In the genomic region with DNA sequence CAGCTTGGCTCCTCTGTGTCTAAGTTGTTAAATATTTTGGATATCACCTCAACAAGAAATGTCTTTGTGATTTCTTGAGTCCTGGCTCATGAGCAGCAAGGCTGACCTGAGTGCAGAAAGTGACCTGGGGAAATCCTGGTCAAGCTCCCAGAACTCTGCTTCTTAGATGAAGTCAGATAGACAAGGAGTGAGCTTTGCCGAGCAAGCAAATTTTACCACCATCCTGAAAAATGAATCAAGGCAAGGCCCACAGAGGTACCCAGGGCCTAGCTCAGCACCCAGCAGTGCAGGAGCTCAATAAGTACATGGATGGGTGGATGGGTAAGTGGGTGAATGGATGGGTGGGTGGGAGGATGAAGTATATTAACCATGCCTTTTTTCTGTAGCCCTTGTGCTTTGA, we compare ENCODE assay signal across 32 cellular contexts.
"Had no signal": no experiment of that assay in that cellular context is flagged by ENCODE, and none has a peak within 500 bp of the region (broad histone marks: within the 10 kb centered on the region; RNA-seq: fewer than 3 reads in every experiment).

No MANE protein-coding gene starts in this region.

- H3K4me2 ChIP-seq: hepatocyte had no signal

- H3K4me3 Mint-ChIP-seq: activated B cell treated with CpG ODN at 0.5 μM for 24 hours; activated CD8-positive, alpha-beta T cell treated with anti-CD3 and anti-CD28 coated beads for 36 hours; activated naive CD8-positive, alpha-beta T cell; activated T-helper 1 cell treated with anti-CD3 and anti-CD28 coated beads, Interleukin-12 subunit alpha, Interleukin-12 subunit beta, Interleukin-2, Interleukin-4 antibody, amounts not matched to agents 30 ng/mL and 10 ng/mL and 1 ng/mL, durations not matched to agents 14 hours and 24 hours and 36 hours; central memory CD8-positive, alpha-beta T cell; effector memory CD8-positive, alpha-beta T cell; T-helper 17 cell; T-helper 2 cell treated with Interferon-gamma antibody and Interleukin-4, amounts not matched to agents 5 μg/mL and 100 μg/mL, for 36 hours had no signal

- H3K4me3 ChIP-seq: coronary artery, esophagus squamous epithelium, gastroesophageal sphincter, heart right ventricle, hepatocyte had no signal

- H3K9me3 ChIP-seq: esophagus squamous epithelium, gastroesophageal sphincter, heart right ventricle had no signal

- H2AFZ ChIP-seq: hepatocyte had no signal

- H3K36me3 ChIP-seq: brain microvascular endothelial cell, esophagus squamous epithelium, gastroesophageal sphincter, heart right ventricle, WERI-Rb-1 had no signal

- H3K27me3 ChIP-seq: brain microvascular endothelial cell, gastroesophageal sphincter, hepatocyte had no signal

- H3K27ac ChIP-seq: brain microvascular endothelial cell, coronary artery, epithelial cell of prostate, esophagus squamous epithelium, gastroesophageal sphincter, heart right ventricle, hepatocyte, WERI-Rb-1 had no signal

- H3K9me3 Mint-ChIP-seq: activated B cell treated with CpG ODN at 0.5 μM for 24 hours; activated CD8-positive, alpha-beta T cell treated with anti-CD3 and anti-CD28 coated beads for 36 hours; activated T-helper 1 cell treated with anti-CD3 and anti-CD28 coated beads, Interleukin-12 subunit alpha, Interleukin-12 subunit beta, Interleukin-2, Interleukin-4 antibody, amounts not matched to agents 30 ng/mL and 10 ng/mL and 1 ng/mL, durations not matched to agents 14 hours and 24 hours and 36 hours; central memory CD8-positive, alpha-beta T cell; effector memory CD8-positive, alpha-beta T cell; T-helper 2 cell treated with Interferon-gamma antibody and Interleukin-4, amounts not matched to agents 5 μg/mL and 100 μg/mL, for 36 hours had no signal

- H3K27ac Mint-ChIP-seq: activated B cell treated with CpG ODN at 0.5 μM for 24 hours; activated CD8-positive, alpha-beta T cell treated with anti-CD3 and anti-CD28 coated beads for 36 hours; activated naive CD8-positive, alpha-beta T cell; activated T-helper 1 cell treated with anti-CD3 and anti-CD28 coated beads, Interleukin-12 subunit alpha, Interleukin-12 subunit beta, Interleukin-2, Interleukin-4 antibody, amounts not matched to agents 30 ng/mL and 10 ng/mL and 1 ng/mL, durations not matched to agents 14 hours and 24 hours and 36 hours; effector memory CD8-positive, alpha-beta T cell; T-helper 17 cell; T-helper 2 cell treated with Interferon-gamma antibody and Interleukin-4, amounts not matched to agents 5 μg/mL and 100 μg/mL, for 36 hours had no signal

- DNase-seq: activated B cell treated with CpG ODN at 0.5 μM for 24 hours; activated CD4-positive, alpha-beta T cell treated with anti-CD3 and anti-CD28 coated beads for 48 hours; activated CD4-positive, alpha-beta T cell treated with anti-CD3 and anti-CD28 coated beads, Interleukin-2, amount 50 U/mL, for 1 hour; activated CD4-positive, alpha-beta T cell treated with anti-CD3 and anti-CD28 coated beads, Interleukin-2, amount 50 U/mL, for 48 hours; activated CD8-positive, alpha-beta memory T cell treated with anti-CD3 and anti-CD28 coated beads for 24 hours; activated CD8-positive, alpha-beta memory T cell treated with anti-CD3 and anti-CD28 coated beads, Interleukin-2, amount 50 U/mL, for 4 hours; activated CD8-positive, alpha-beta T cell treated with anti-CD3 and anti-CD28 coated beads for 36 hours; activated gamma-delta T cell; activated naive CD4-positive, alpha-beta T cell treated with Interleukin-2 at 50 U/mL for 16 hours; activated T-cell treated with anti-CD3 and anti-CD28 coated beads, Interleukin-2, amount 50 U/mL, for 1 hour; activated T-cell treated with anti-CD3 and anti-CD28 coated beads, Interleukin-2, amount 50 U/mL, for 48 hours; amniotic stem cell; anterior cingulate cortex; brain microvascular endothelial cell; dermis blood vessel endothelial cell; effector CD4-positive, alpha-beta T cell; effector memory CD8-positive, alpha-beta T cell; esophagus squamous epithelium; foreskin melanocyte; heart right ventricle; T-helper 17 cell; T1000; WERI-Rb-1 had no signal

- ATAC-seq: activated CD4-positive, CD25-positive, alpha-beta regulatory T cell treated with anti-CD3 and anti-CD28 coated beads, Interleukin-2, amount 50 U/mL, for 24 hours; activated CD8-positive, alpha-beta T cell treated with anti-CD3 and anti-CD28 coated beads for 36 hours; effector memory CD8-positive, alpha-beta T cell; gastroesophageal sphincter; heart right ventricle; T-helper 17 cell had no signal

- H3K36me3 Mint-ChIP-seq: activated naive CD8-positive, alpha-beta T cell had no signal
